Comparison of ENCODE assay signal across 8 cellular contexts in genomic region chr4:118772149-118773081, GRCh38.
DNase-seq lines count a peak whose midpoint lies in the region; ATAC-seq, FAIRE-seq and TF ChIP-seq lines count a peak whose summit lies in the region.

No MANE protein-coding gene starts in this region.

- DNase-seq in Right ventricle myocardium inferior (ENCODE audit: missing footprints) (no peak), cardiac septum (ENCODE audit: low spot score) (no peak), NCI-H2196 treated with DMSO at 0.1 percent for 48 hours (lab: John Stamatoyannopoulos, UW; ENCODE audit: unreplicated experiment) (peak; percentile 0), MCF 10A (ENCODE audit: unreplicated experiment) (peak; percentile 56), kidney (no peak), stromal cell of bone marrow (ENCODE audit: low read depth) (peak; percentile 33)
- no peak for DNase-seq in activated T-cell treated with anti-CD3 and anti-CD28 coated beads, Interleukin-2, amount 50 U/mL, for 24 hours

- POLR2A ChIA-PET in MCF 10A (lab: Yijun Ruan, JAX), result interaction anchor here (1.0 to 1.5 kb wide), 8 partner anchors 22 to 196 kb away, joined by 3 to 7 read pairs (median 4); partner anchors contain the start of gene SYNPO2

- H3K4me3 Mint-ChIP-seq in MCF 10A (ENCODE audit: unreplicated experiment), result no peak overlapping the region
- no peak overlapping the region for H3K4me3 Mint-ChIP-seq in activated T-cell treated with anti-CD3 and anti-CD28 coated beads, Interleukin-2, amount 50 U/mL, for 24 hours

- no peaks in the 10 kb centered on the region for H3K9me3 ChIP-seq in kidney (ENCODE audit: control insufficient read depth in 1 of 2, low read length in 2 of 2)

- H3K9me3 Mint-ChIP-seq in MCF 10A (ENCODE audit: unreplicated experiment), result no peaks in the 10 kb centered on the region
- H3K9me3 Mint-ChIP-seq in activated T-cell treated with anti-CD3 and anti-CD28 coated beads, Interleukin-2, amount 50 U/mL, for 24 hours, result no peaks in the 10 kb centered on the region

- BruUV-seq in MCF 10A (replicated peaks; lab: Mats Ljungman, UMichigan), result no TSS peak

- FAIRE-seq in kidney (lab: Jason Lieb, UNC), result peak; percentile 94

- ATAC-seq in Right ventricle myocardium inferior, result peak; percentile 73
- peak; percentile 77 for ATAC-seq in HG02885 (IDR thresholded peaks at IDR 0.05; ENCODE audit: poor library complexity, unreplicated experiment)

- no peak overlapping the region for H3K27ac Mint-ChIP-seq in MCF 10A (ENCODE audit: low read depth, unreplicated experiment)
- H3K27ac Mint-ChIP-seq in activated T-cell treated with anti-CD3 and anti-CD28 coated beads, Interleukin-2, amount 50 U/mL, for 24 hours, result no peak overlapping the region

- H3K4me1 ChIP-seq in kidney (ENCODE audit: control insufficient read depth in 1 of 2, insufficient read depth in 1 of 2, low read depth in 1 of 2, low read length in 2 of 2), result no peaks in the 10 kb centered on the region

- H3K9ac ChIP-seq in kidney (ENCODE audit: low read length in 2 of 2), result no peak overlapping the region

- no peaks in the 10 kb centered on the region for H3K36me3 ChIP-seq in kidney (ENCODE audit: control insufficient read depth in 1 of 2, insufficient read depth in 2 of 2, low read length in 2 of 2)

- H3K4me3 ChIP-seq in kidney (ENCODE audit: low read length in 2 of 2), result no peak overlapping the region

- intact Hi-C loops in Right ventricle myocardium inferior (cut with DNase I) (loop anchor here (1.0 kb wide), 1 partner anchor 118 kb away; no protein-coding TSS in a partner anchor), cardiac septum (cut with DNase I) (loop anchor here (1.0 to 5.0 kb wide), 4 partner anchors 60 to 270 kb away; no protein-coding TSS in a partner anchor), MCF 10A (cut with micrococcal nuclease) (loop anchor here (1.0 to 2.0 kb wide), 3 partner anchors 92 to 197 kb away; no protein-coding TSS in a partner anchor), kidney (cut with DNase I) (loop anchor here (10.0 kb wide), 1 partner anchor 112 kb away; the partner anchor contains the start of gene SYNPO2)

- no peaks in the 10 kb centered on the region for H3K27me3 Mint-ChIP-seq in MCF 10A (ENCODE audit: insufficient read depth, unreplicated experiment)
- H3K27me3 Mint-ChIP-seq in activated T-cell treated with anti-CD3 and anti-CD28 coated beads, Interleukin-2, amount 50 U/mL, for 24 hours, result no peaks in the 10 kb centered on the region

- no peak overlapping the region for H3K27ac ChIP-seq in kidney (ENCODE audit: low read depth in 2 of 2, low read length in 2 of 2)

- peaks cover 27% of the 10 kb centered on the region for H3K4me1 Mint-ChIP-seq in MCF 10A (ENCODE audit: insufficient read depth, unreplicated experiment)
- H3K4me1 Mint-ChIP-seq in activated T-cell treated with anti-CD3 and anti-CD28 coated beads, Interleukin-2, amount 50 U/mL, for 24 hours (ENCODE audit: low read depth), result no peaks in the 10 kb centered on the region

- H3K36me3 Mint-ChIP-seq in MCF 10A (ENCODE audit: insufficient read depth, unreplicated experiment), result peaks cover 26% of the 10 kb centered on the region
- H3K36me3 Mint-ChIP-seq in activated T-cell treated with anti-CD3 and anti-CD28 coated beads, Interleukin-2, amount 50 U/mL, for 24 hours (ENCODE audit: low read depth), result peaks cover 28% of the 10 kb centered on the region

- TF ChIP-seq CTCF in MCF 10A (IDR thresholded peaks at IDR 0.05; ENCODE audit: unreplicated experiment) (peak; percentile 39), kidney (IDR thresholded peaks at IDR 0.05; ENCODE audit: borderline replicate concordance, extremely low read depth, insufficient read depth) (peak; percentile 70)

- CTCF ChIA-PET in MCF 10A (lab: Yijun Ruan, JAX), result interaction anchor here (0.6 to 11.6 kb wide), 31 partner anchors 10 to 204 kb away, joined by 3 to 121 read pairs (median 5); partner anchors contain the start of gene SYNPO2

Comparison
In these comparisons a context has a peak if more than half of its experiments do, and no peak if none do; other contexts are left out.
1. DNase-seq: peak in NCI-H2196 treated with DMSO at 0.1 percent for 48 hours (single experiment), MCF 10A (single experiment) and stromal cell of bone marrow (single experiment); none in Right ventricle myocardium inferior (single experiment), cardiac septum (single experiment), kidney (single experiment) and activated T-cell treated with anti-CD3 and anti-CD28 coated beads, Interleukin-2, amount 50 U/mL, for 24 hours (single experiment).